ENCODE assay signal across 21 cellular contexts in the genomic region with DNA sequence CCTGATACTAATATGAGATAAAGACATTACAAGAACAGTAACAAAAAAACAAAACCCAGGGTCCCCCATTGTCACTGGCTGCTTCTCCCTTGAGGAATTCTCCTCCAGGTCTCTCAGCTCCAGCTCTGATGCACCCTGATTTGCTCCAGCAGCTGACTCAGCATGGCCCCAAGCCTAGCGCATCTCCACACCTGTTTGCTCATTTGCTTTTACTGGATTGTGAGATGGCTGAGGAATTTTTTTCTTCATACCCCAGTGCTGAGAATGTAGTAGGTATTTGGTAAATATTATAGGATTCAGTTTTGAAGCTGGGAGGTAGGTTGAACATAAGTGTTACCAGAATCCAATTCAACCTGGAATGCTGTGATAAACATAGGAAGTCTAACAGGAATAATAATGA.
"Had no signal": no experiment of that assay in that cellular context is flagged by ENCODE, and none has a peak within 500 bp of the region (broad histone marks: within the 10 kb centered on the region; RNA-seq: fewer than 3 reads in every experiment).

No MANE protein-coding gene starts in this region.

- H3K36me3 ChIP-seq: heart right ventricle, left lung, pancreas, right lobe of liver, uterus, WERI-Rb-1 had no signal

- H3K4me3 ChIP-seq: heart right ventricle, left lung, lung, pancreas, right lobe of liver, testis, uterus had no signal

- H3K9me3 ChIP-seq: left lung, pancreas, right lobe of liver, testis, uterus had no signal

- H3K4me1 ChIP-seq: left lung, pancreas, testis, uterus had no signal

- H3K27ac ChIP-seq: heart right ventricle, left lung, pancreas, right lobe of liver, testis, uterus, WERI-Rb-1 had no signal

- ATAC-seq: activated CD8-positive, alpha-beta memory T cell treated with anti-CD3 and anti-CD28 coated beads, Interleukin-2, amount 10 ng/mL, durations not matched to agents 7 days and 5 days; activated CD8-positive, alpha-beta T cell treated with anti-CD3 and anti-CD28 coated beads for 36 hours; activated naive CD8-positive, alpha-beta T cell treated with anti-CD3 and anti-CD28 coated beads, Interleukin-2, amount 50 U/mL, for 24 hours; heart right ventricle; left lung; natural killer cell treated with Interleukin-12 subunit alpha and Interleukin-12 subunit beta and Interleukin-15 and Interleukin-18, amount 100 ng/mL, for 72 hours; pancreas; stimulated activated memory B cell treated with anti-CD40 and anti-IgM and Interleukin-4, amounts not matched to agents 10 μg/mL and 1 μg/mL and 100 μg/mL, for 72 hours had no signal

- DNase-seq: activated CD4-positive, alpha-beta T cell treated with anti-CD3 and anti-CD28 coated beads, Interleukin-2, amount 10 ng/mL, durations not matched to agents 7 days and 5 days; activated CD4-positive, CD25-positive, alpha-beta regulatory T cell treated with anti-CD3 and anti-CD28 coated beads, Interleukin-2, amount 50 U/mL, for 72 hours; activated CD8-positive, alpha-beta memory T cell treated with anti-CD3 and anti-CD28 coated beads, Interleukin-2, amount 10 ng/mL, durations not matched to agents 7 days and 5 days; activated CD8-positive, alpha-beta T cell treated with anti-CD3 and anti-CD28 coated beads for 36 hours; activated effector memory CD4-positive, alpha-beta T cell treated with anti-CD3 and anti-CD28 coated beads, Interleukin-2, amount 50 U/mL, for 16 hours; activated naive CD4-positive, alpha-beta T cell treated with anti-CD3 and anti-CD28 coated beads, Interleukin-2, amount 50 U/mL, for 16 hours; activated naive CD8-positive, alpha-beta T cell treated with anti-CD3 and anti-CD28 coated beads, Interleukin-2, amount 50 U/mL, for 24 hours; activated T-cell treated with anti-CD3 and anti-CD28 coated beads for 4 hours; heart right ventricle; islet precursor cell; left lung; pancreas; right lobe of liver; small intestine; stimulated activated CD4-positive, alpha-beta T cell treated with anti-CD3 and anti-CD28 coated beads, Interleukin-2, amount 100 ng/mL, for 24 hours; testis; uterus; WERI-Rb-1 had no signal

- H3K27me3 ChIP-seq: heart right ventricle, left lung, pancreas, right lobe of liver, testis, uterus had no signal
